In the genomic region with DNA sequence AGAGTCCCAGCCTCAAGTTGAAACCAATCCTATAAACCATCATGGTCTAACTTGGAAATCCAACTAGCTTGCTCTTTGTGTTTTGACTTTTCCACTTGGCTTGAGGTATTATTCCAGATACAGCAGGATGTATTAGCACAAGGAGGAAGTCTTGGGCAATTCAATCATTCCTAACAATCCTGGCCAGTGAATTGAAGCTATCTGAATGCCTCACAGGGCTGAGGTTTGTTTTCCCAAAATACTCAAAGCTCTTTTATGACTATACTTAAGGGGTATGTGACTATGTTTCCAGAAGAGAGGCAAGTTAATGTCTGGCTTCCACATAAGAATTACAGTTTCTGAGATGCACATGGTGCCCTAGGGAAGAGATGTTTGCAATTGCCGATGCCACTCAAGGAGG, we compare ENCODE assay signal across 21 cellular contexts.
A peak's percentile ranks its signal among the peaks of the same experiment; 100 is the strongest.
DNase-seq lines count a peak whose midpoint lies in the region; ATAC-seq, FAIRE-seq and TF ChIP-seq lines count a peak whose summit lies in the region.
"Had no signal": no experiment of that assay in that cellular context is flagged by ENCODE, and none has a peak within 500 bp of the region (broad histone marks: within the 10 kb centered on the region; RNA-seq: fewer than 3 reads in every experiment).

No MANE protein-coding gene starts in this region.

- peaks cover 44% of the 10 kb centered on the region for H3K4me1 ChIP-seq in astrocyte (ENCODE audit: insufficient read depth, low read length)
- H3K4me1 ChIP-seq: colonic mucosa, esophagus muscularis mucosa, suprapubic skin had no signal

- H3K4me3 ChIP-seq in astrocyte (ENCODE audit: insufficient read depth, low read depth, low read length) (peak overlapping the region; percentile 36), fibroblast of pulmonary artery (replicated peaks; ENCODE audit: low read depth, low read length) (no peak overlapping the region), skeletal muscle cell (ENCODE audit: low read depth, low read length) (no peak overlapping the region)
- H3K4me3 ChIP-seq: colonic mucosa, esophagus muscularis mucosa, suprapubic skin had no signal

- no peak overlapping the region for H2AFZ ChIP-seq in astrocyte (ENCODE audit: low read depth, low read length)

- no peak overlapping the region for H3K4me3 Mint-ChIP-seq in astrocyte (ENCODE audit: unreplicated experiment)
- H3K4me3 Mint-ChIP-seq in activated T-cell treated with anti-CD3 and anti-CD28 coated beads, Interleukin-2, amount 50 U/mL, for 24 hours: no peak overlapping the region
- H3K4me3 Mint-ChIP-seq: activated naive CD8-positive, alpha-beta T cell treated with anti-CD3 and anti-CD28 coated beads, Interleukin-2, amount 10 ng/mL, durations not matched to agents 7 days and 5 days; natural killer cell treated with Interleukin-12 subunit alpha and Interleukin-12 subunit beta and Interleukin-15 and Interleukin-18, amount 100 ng/mL, for 72 hours had no signal

- H3K27ac ChIP-seq in astrocyte (ENCODE audit: low read depth, low read length): peak overlapping the region; percentile 87
- H3K27ac ChIP-seq: colonic mucosa, esophagus muscularis mucosa, suprapubic skin had no signal

- H3K4me1 Mint-ChIP-seq in astrocyte (ENCODE audit: low read depth, unreplicated experiment): peaks cover 12% of the 10 kb centered on the region
- no peaks in the 10 kb centered on the region for H3K4me1 Mint-ChIP-seq in activated T-cell treated with anti-CD3 and anti-CD28 coated beads, Interleukin-2, amount 50 U/mL, for 24 hours (ENCODE audit: low read depth)
- H3K4me1 Mint-ChIP-seq: activated naive CD8-positive, alpha-beta T cell treated with anti-CD3 and anti-CD28 coated beads, Interleukin-2, amount 10 ng/mL, durations not matched to agents 7 days and 5 days had no signal

- H3K9me3 ChIP-seq in astrocyte (ENCODE audit: insufficient read depth, low read depth, low read length): peaks cover 8% of the 10 kb centered on the region
- H3K9me3 ChIP-seq: colonic mucosa, esophagus muscularis mucosa, suprapubic skin had no signal

- H3K27me3 Mint-ChIP-seq in astrocyte (ENCODE audit: low read depth, unreplicated experiment): no peaks in the 10 kb centered on the region
- no peaks in the 10 kb centered on the region for H3K27me3 Mint-ChIP-seq in activated T-cell treated with anti-CD3 and anti-CD28 coated beads, Interleukin-2, amount 50 U/mL, for 24 hours
- H3K27me3 Mint-ChIP-seq: natural killer cell treated with Interleukin-12 subunit alpha and Interleukin-12 subunit beta and Interleukin-15 and Interleukin-18, amount 100 ng/mL, for 72 hours had no signal

- H4K20me1 ChIP-seq in astrocyte (ENCODE audit: insufficient read depth, low read length): no peaks in the 10 kb centered on the region

- no peak for TF ChIP-seq CTCF in astrocyte (IDR thresholded peaks at IDR 0.05; ENCODE audit: insufficient read depth, low read depth, low read length)
- no peak for TF ChIP-seq CTCF in fibroblast of pulmonary artery (IDR thresholded peaks at IDR 0.05; ENCODE audit: low read length, missing control alignments)

- peaks cover 2% of the 10 kb centered on the region for H3K9me3 Mint-ChIP-seq in astrocyte (ENCODE audit: unreplicated experiment)
- no peaks in the 10 kb centered on the region for H3K9me3 Mint-ChIP-seq in activated T-cell treated with anti-CD3 and anti-CD28 coated beads, Interleukin-2, amount 50 U/mL, for 24 hours
- H3K9me3 Mint-ChIP-seq: activated naive CD8-positive, alpha-beta T cell treated with anti-CD3 and anti-CD28 coated beads, Interleukin-2, amount 10 ng/mL, durations not matched to agents 7 days and 5 days; natural killer cell treated with Interleukin-12 subunit alpha and Interleukin-12 subunit beta and Interleukin-15 and Interleukin-18, amount 100 ng/mL, for 72 hours had no signal

- no peaks in the 10 kb centered on the region for H3K79me2 ChIP-seq in astrocyte (ENCODE audit: insufficient read depth, low read length)

- FAIRE-seq in astrocyte (lab: Jason Lieb, UNC): peak; percentile 98

- no peaks in the 10 kb centered on the region for H3K36me3 ChIP-seq in astrocyte (ENCODE audit: insufficient read depth, low read length)
- H3K36me3 ChIP-seq: colonic mucosa, esophagus muscularis mucosa, suprapubic skin had no signal

- H3K27ac Mint-ChIP-seq in astrocyte (ENCODE audit: unreplicated experiment): peak overlapping the region; percentile 88
- no peak overlapping the region for H3K27ac Mint-ChIP-seq in activated T-cell treated with anti-CD3 and anti-CD28 coated beads, Interleukin-2, amount 50 U/mL, for 24 hours
- H3K27ac Mint-ChIP-seq: activated naive CD8-positive, alpha-beta T cell treated with anti-CD3 and anti-CD28 coated beads, Interleukin-2, amount 10 ng/mL, durations not matched to agents 7 days and 5 days; natural killer cell treated with Interleukin-12 subunit alpha and Interleukin-12 subunit beta and Interleukin-15 and Interleukin-18, amount 100 ng/mL, for 72 hours had no signal

- peaks cover 2% of the 10 kb centered on the region for H3K36me3 Mint-ChIP-seq in astrocyte (ENCODE audit: low read depth, unreplicated experiment)
- no peaks in the 10 kb centered on the region for H3K36me3 Mint-ChIP-seq in activated T-cell treated with anti-CD3 and anti-CD28 coated beads, Interleukin-2, amount 50 U/mL, for 24 hours (ENCODE audit: low read depth)
- H3K36me3 Mint-ChIP-seq: activated naive CD8-positive, alpha-beta T cell treated with anti-CD3 and anti-CD28 coated beads, Interleukin-2, amount 10 ng/mL, durations not matched to agents 7 days and 5 days; natural killer cell treated with Interleukin-12 subunit alpha and Interleukin-12 subunit beta and Interleukin-15 and Interleukin-18, amount 100 ng/mL, for 72 hours had no signal

- H3K27me3 ChIP-seq in astrocyte (ENCODE audit: insufficient read depth, low read length): no peaks in the 10 kb centered on the region
- H3K27me3 ChIP-seq: colonic mucosa, esophagus muscularis mucosa, suprapubic skin had no signal

- H3K9ac ChIP-seq in astrocyte (ENCODE audit: low read length): peak overlapping the region; percentile 58

- no peak for ATAC-seq in GM19452 (IDR thresholded peaks at IDR 0.05; ENCODE audit: unreplicated experiment)
- ATAC-seq: natural killer cell treated with Interleukin-12 subunit alpha and Interleukin-12 subunit beta and Interleukin-15 and Interleukin-18, amount 100 ng/mL, for 72 hours; SK-N-SH treated with all-trans-retinoic acid at 6 μM for 48 hours had no signal

- H3K4me2 ChIP-seq in astrocyte (ENCODE audit: low read length): peak overlapping the region; percentile 68

- DNase-seq in GM03348 (ENCODE audit: low spot score) (peak; percentile 84), astrocyte (ENCODE audit: low read depth) (peak; percentile 99), fibroblast of pulmonary artery (ENCODE audit: low read depth) (peak; percentile 94), skeletal muscle cell (ENCODE audit: low read depth) (peak; percentile 83), amygdala (lab: John Stamatoyannopoulos, UW) (no peak)
- DNase-seq in activated T-cell treated with anti-CD3 and anti-CD28 coated beads, Interleukin-2, amount 50 U/mL, for 24 hours: no peak
- no peak for DNase-seq in stimulated activated CD4-positive, alpha-beta T cell treated with anti-CD3 and anti-CD28 coated beads, Interleukin-4, amount 100 ng/mL, for 4 hours
- DNase-seq: activated CD4-positive, alpha-beta T cell treated with anti-CD3 and anti-CD28 coated beads, Interleukin-2, amount 50 U/mL, for 4 hours; activated naive CD8-positive, alpha-beta T cell treated with anti-CD3 and anti-CD28 coated beads, Interleukin-2, amount 10 ng/mL, durations not matched to agents 7 days and 5 days; activated T-cell treated with anti-CD3 and anti-CD28 coated beads, Interleukin-2, amount 50 U/mL, for 48 hours; colonic mucosa; DMS53; NCI-H187; NCI-H524; retina; stimulated activated CD4-positive, alpha-beta T cell treated with anti-CD3 and anti-CD28 coated beads, Interleukin-1b, Interleukin-23, amount 100 ng/mL, for 48 hours had no signal

Comparison
In these comparisons a context has a peak if more than half of its experiments do, and no peak if none do; other contexts are left out.
1. DNase-seq: peak in GM03348 (single experiment), astrocyte (single experiment), fibroblast of pulmonary artery (single experiment) and skeletal muscle cell (single experiment); none in activated T-cell treated with anti-CD3 and anti-CD28 coated beads, Interleukin-2, amount 50 U/mL, for 24 hours (single experiment), stimulated activated CD4-positive, alpha-beta T cell treated with anti-CD3 and anti-CD28 coated beads, Interleukin-4, amount 100 ng/mL, for 4 hours (0 of 2) and amygdala (0 of 56).